Comparison of ENCODE assay signal across 8 cellular contexts in the genomic region with DNA sequence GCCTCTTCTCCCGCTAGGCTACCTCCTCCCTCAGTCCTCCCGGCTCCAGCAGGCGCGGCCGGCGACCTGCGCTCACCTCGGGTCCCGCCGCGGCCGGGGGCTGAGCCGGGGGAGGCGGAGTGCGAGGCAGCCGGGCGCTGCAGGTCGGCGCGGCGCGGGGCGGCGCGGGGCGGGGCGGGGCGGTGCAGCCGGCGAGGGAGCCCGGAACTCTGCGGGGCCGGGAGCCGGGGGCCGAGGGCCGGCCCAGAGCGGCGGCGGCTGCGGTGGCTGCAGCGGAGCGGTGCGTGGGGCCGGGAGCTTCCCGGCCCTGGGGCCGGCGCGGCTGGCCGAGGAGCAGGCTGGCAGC. TPM values are rescaled to one million over a fixed set of nuclear protein-coding genes. Genes with fewer than 3 reads are reported as not detected.
DNase-seq lines count a peak whose midpoint lies in the region; ATAC-seq and TF ChIP-seq lines count a peak whose summit lies in the region.

No MANE protein-coding gene starts in this region.

- no peaks in the 10 kb centered on the region for H3K27me3 ChIP-seq in mesenchymal stem cell (ENCODE audit: control insufficient read depth in 1 of 2, insufficient read depth in 1 of 2, low read length in 2 of 2)
- H3K27me3 ChIP-seq in subcutaneous abdominal adipose tissue (ENCODE audit: control insufficient read depth in 5 of 5, insufficient read depth in 4 of 5, low read length in 5 of 5): no peaks in the 10 kb centered on the region

- peak overlapping the region; percentile 82 for H2AFZ ChIP-seq in mesenchymal stem cell (ENCODE audit: low read depth, low read length)

- H2AK5ac ChIP-seq in mesenchymal stem cell (ENCODE audit: low read length, severe bottlenecking): no peak overlapping the region

- peak; percentile 49 for ATAC-seq in GM19035 (IDR thresholded peaks at IDR 0.05; ENCODE audit: unreplicated experiment)
- peak; percentile 50 for ATAC-seq in HG03159 (IDR thresholded peaks at IDR 0.05; ENCODE audit: unreplicated experiment)

- H3K4me1 ChIP-seq in mesenchymal stem cell (ENCODE audit: control insufficient read depth, insufficient read depth, low read depth, low read length): peaks cover 5% of the 10 kb centered on the region
- H3K4me1 ChIP-seq in subcutaneous abdominal adipose tissue (ENCODE audit: control insufficient read depth in 5 of 5, insufficient read depth in 5 of 5, low read length in 5 of 5): peaks cover 5 to 35% (median 25%) of the 10 kb centered on the region in 5 donors

- peak overlapping the region; percentile 88 for H2BK5ac ChIP-seq in mesenchymal stem cell (ENCODE audit: low read depth, low read length, poor library complexity, severe bottlenecking)

- H3K4me2 ChIP-seq in mesenchymal stem cell (ENCODE audit: low read length, poor library complexity, severe bottlenecking): peak overlapping the region; percentile 78

- H2BK12ac ChIP-seq in mesenchymal stem cell (ENCODE audit: low read length in 2 of 2): peak overlapping the region in 1 of 2 experiments; percentile 63

- 1% methylated on average over 33 of the region's 49 CpGs for WGBS in mesenchymal stem cell

- H3K18ac ChIP-seq in mesenchymal stem cell (ENCODE audit: low read depth in 1 of 2, low read length in 2 of 2): peak overlapping the region; percentile 87 to 100

- H3K23ac ChIP-seq in mesenchymal stem cell (ENCODE audit: low read length in 2 of 2): peak overlapping the region; percentile 96 to 97

- H3K79me1 ChIP-seq in mesenchymal stem cell (replicated peaks; ENCODE audit: low read length, poor library complexity, severe bottlenecking): peaks cover 17% of the 10 kb centered on the region

- H3K27ac ChIP-seq in coronary artery (peak overlapping the region; percentile 96 to 99), mesenchymal stem cell (ENCODE audit: low read length, poor library complexity, severe bottlenecking) (peak overlapping the region; percentile 88), subcutaneous abdominal adipose tissue (ENCODE audit: low read depth, low read length) (peak overlapping the region; percentile 84)

- H3K4me3 ChIP-seq in AG04449 (ENCODE audit: low read depth, low read length): peak overlapping the region; percentile 89
- peak overlapping the region; percentile 96 for H3K4me3 ChIP-seq in coronary artery
- H3K4me3 ChIP-seq in mesenchymal stem cell (ENCODE audit: insufficient read depth in 1 of 2, low read depth in 1 of 2, low read length in 2 of 2): peak overlapping the region; percentile 83 to 98
- peak overlapping the region; percentile 75 to 88 (median 83) for H3K4me3 ChIP-seq in subcutaneous abdominal adipose tissue (ENCODE audit: low read depth in 1 of 5, low read length in 5 of 5)

- peak overlapping the region; percentile 66 to 97 for H3K4ac ChIP-seq in mesenchymal stem cell (ENCODE audit: low read depth in 1 of 2, low read length in 2 of 2)

- TF ChIP-seq CTCF in AG04449 (IDR thresholded peaks at IDR 0.05; ENCODE audit: insufficient read depth, low read length, missing control alignments) (no peak), coronary artery (IDR thresholded peaks at IDR 0.05) (no peak)

- H4K91ac ChIP-seq in mesenchymal stem cell (ENCODE audit: low read length): peak overlapping the region; percentile 70

- H3K9me3 ChIP-seq in mesenchymal stem cell (ENCODE audit: control insufficient read depth, low read length) (no peaks in the 10 kb centered on the region), subcutaneous abdominal adipose tissue (ENCODE audit: control insufficient read depth in 5 of 5, low read length in 5 of 5) (no peaks in the 10 kb centered on the region)

- H4K8ac ChIP-seq in mesenchymal stem cell (ENCODE audit: low read length): peak overlapping the region; percentile 91

- H2BK15ac ChIP-seq in mesenchymal stem cell (ENCODE audit: low read depth, poor library complexity, severe bottlenecking): peak overlapping the region; percentile 96

- peak overlapping the region; percentile 93 for H3K9ac ChIP-seq in mesenchymal stem cell (ENCODE audit: low read length)
- H3K9ac ChIP-seq in subcutaneous abdominal adipose tissue (ENCODE audit: low read length in 5 of 5): peak overlapping the region in 4 of 5 donors; percentile 62 to 82 (median 76)

- H3K36me3 ChIP-seq in mesenchymal stem cell (ENCODE audit: control insufficient read depth in 1 of 2, insufficient read depth in 2 of 2, low read depth in 1 of 2, low read length in 2 of 2): no peaks in the 10 kb centered on the region
- no peaks in the 10 kb centered on the region for H3K36me3 ChIP-seq in subcutaneous abdominal adipose tissue (ENCODE audit: control insufficient read depth in 5 of 5, insufficient read depth in 5 of 5, low read length in 5 of 5)

- peak overlapping the region; percentile 62 to 99 for H3K14ac ChIP-seq in mesenchymal stem cell (ENCODE audit: low read length in 2 of 2)

- CTCF ChIA-PET in AG04449 (lab: Yijun Ruan, JAX): interaction anchor here (0.6 to 2.6 kb wide), 13 partner anchors 8 to 103 kb away, joined by 3 to 32 read pairs (median 6); no protein-coding TSS in a partner anchor

- POLR2A ChIA-PET in AG04449 (lab: Yijun Ruan, JAX): interaction anchor here (1.0 to 2.1 kb wide), 4 partner anchors 9 to 128 kb away, joined by 3 to 11 read pairs (median 4); no protein-coding TSS in a partner anchor

- peak overlapping the region; percentile 98 for H2BK120ac ChIP-seq in mesenchymal stem cell (ENCODE audit: low read depth, low read length)

- DNase-seq in AG04449 (ENCODE audit: low read depth, low spot score): no peak
- DNase-seq in T1000 (lab: John Stamatoyannopoulos, UW): peak; percentile 54
- no peak for DNase-seq in coronary artery (ENCODE audit: low spot score)
- DNase-seq in mesenchymal stem cell: no peak
- DNase-seq in midbrain (lab: John Stamatoyannopoulos, UW): no peak

RNA-seq across cellular contexts. Expression of a gene that starts 0.4 kb away (rescaled TPM):
- polyA plus RNA-seq in mesenchymal stem cell (2013, experiment 1 of 2): 29.5 TPM
- 30.9 TPM for polyA plus RNA-seq in mesenchymal stem cell (2013, experiment 2 of 2)
